2 cellular contexts compared by ENCODE assay signal in genomic region chr9:21506910-21507795, GRCh38.
TF ChIP-seq lines count a peak whose summit lies in the region.

No MANE protein-coding gene starts in this region.

TF ChIP-seq in GM23338, 12 proteins besides CTCF, POLR2A, EP300 and RAD21 (continued from another document):
- TF ChIP-seq ETS1 (IDR thresholded peaks at IDR 0.05): no peak
- TF ChIP-seq CREB1 (CRISPR knock-in tag; IDR thresholded peaks at IDR 0.05; ENCODE audit: low read depth): no peak
- TF ChIP-seq POLR2AphosphoS5 (IDR thresholded peaks at IDR 0.05; ENCODE audit: low read depth): no peak

TF ChIP-seq in WTC11, 78 proteins besides CTCF, POLR2A, EP300 and RAD21 (continued from another document):
- TF ChIP-seq MLX (CRISPR knock-in tag; IDR thresholded peaks at IDR 0.05): no peak
- no peak for TF ChIP-seq ELF4 (CRISPR knock-in tag; IDR thresholded peaks at IDR 0.05; ENCODE audit: low read depth)
